In the genomic region with DNA sequence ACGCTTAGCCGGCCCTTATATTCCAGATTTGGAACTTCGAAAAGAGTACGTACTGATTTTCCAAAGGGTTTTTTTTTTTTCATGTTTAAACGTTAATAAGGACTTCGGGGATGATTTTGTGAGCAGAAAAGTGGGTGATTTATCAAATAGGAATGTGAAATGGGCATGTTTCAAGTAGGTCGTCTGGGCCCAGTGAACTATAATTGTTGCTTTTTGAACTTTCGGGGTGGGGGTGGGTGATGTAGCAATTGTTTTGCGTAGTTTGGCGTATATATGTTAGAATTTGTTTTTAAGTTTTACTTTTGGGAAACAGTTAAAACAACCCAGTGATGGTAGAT, we compare ENCODE assay signal across 8 cellular contexts. TPM values are rescaled to one million over a fixed set of nuclear protein-coding genes. Genes with fewer than 3 reads are reported as not detected.
DNase-seq lines count a peak whose midpoint lies in the region; ATAC-seq and TF ChIP-seq lines count a peak whose summit lies in the region.

No MANE protein-coding gene starts in this region.

- intact Hi-C loops in right lobe of liver (cut with DNase I): no loop called here

- CTCF ChIA-PET in HEK293T (lab: Yijun Ruan, JAX): interaction anchor here (0.5 to 1.7 kb wide), 3 partner anchors 16 to 176 kb away, joined by 3 to 7 read pairs (median 3); no protein-coding TSS in a partner anchor

- TF ChIP-seq POLR2A in right lobe of liver (IDR thresholded peaks at IDR 0.05): no peak

- TF ChIP-seq CTCF in astrocyte of the cerebellum (IDR thresholded peaks at IDR 0.05; ENCODE audit: low read depth, low read length, missing control alignments): no peak
- no peak for TF ChIP-seq CTCF in right lobe of liver (IDR thresholded peaks at IDR 0.05)
- TF ChIP-seq CTCF in type B pancreatic cell (conservative IDR thresholded peaks at IDR 0.05): no peak

- H3K36me3 Mint-ChIP-seq in activated T-cell treated with anti-CD3 and anti-CD28 coated beads, Interleukin-2, amount 50 U/mL, for 72 hours (ENCODE audit: insufficient read depth in 2 of 2): peaks cover 22 to 47% of the 10 kb centered on the region in 2 donors
- peaks cover 25% of the 10 kb centered on the region for H3K36me3 Mint-ChIP-seq in type B pancreatic cell

- H3K27me3 ChIP-seq in right lobe of liver: no peaks in the 10 kb centered on the region

- no peak for DNase-seq in activated T-cell treated with anti-CD3 and anti-CD28 coated beads, Interleukin-2, amount 50 U/mL, for 72 hours
- DNase-seq in activated T-cell treated with anti-CD3 and anti-CD28 coated beads for 4 hours: no peak
- DNase-seq in astrocyte of the cerebellum (ENCODE audit: low read depth): no peak
- no peak for DNase-seq in right lobe of liver
- DNase-seq in type B pancreatic cell (ENCODE audit: extremely low spot score, unreplicated experiment): no peak
- DNase-seq in NCI-H524 (lab: John Stamatoyannopoulos, UW): no peak
- no peak for DNase-seq in HEK293T (ENCODE audit: extremely low spot score)

- in situ Hi-C loops in astrocyte of the cerebellum (cut with HindIII; ENCODE audit: low sequenced_read_pairs): no loop called here

- no peaks in the 10 kb centered on the region for H3K9me3 ChIP-seq in right lobe of liver

- peaks cover 0 to 47% (median 11%) of the 10 kb centered on the region in 4 donors for H3K4me1 ChIP-seq in right lobe of liver

- H3K4me3 Mint-ChIP-seq in activated T-cell treated with anti-CD3 and anti-CD28 coated beads, Interleukin-2, amount 50 U/mL, for 72 hours: peak overlapping the region; percentile 97 to 99
- peak overlapping the region; percentile 100 for H3K4me3 Mint-ChIP-seq in type B pancreatic cell

- POLR2A ChIA-PET in HEK293T (lab: Yijun Ruan, JAX): interaction anchor here (0.7 to 3.3 kb wide), 7 partner anchors 8 to 155 kb away, joined by 3 to 34 read pairs (median 5); a partner anchor contains a TSS

- peak overlapping the region; percentile 98 for H3K4me3 ChIP-seq in astrocyte of the cerebellum (ENCODE audit: low read depth, low read length)
- H3K4me3 ChIP-seq in right lobe of liver: peak overlapping the region; percentile 78 to 88 (median 79)

- no peak for ATAC-seq in activated T-cell treated with anti-CD3 and anti-CD28 coated beads, Interleukin-2, amount 50 U/mL, for 72 hours (replicated peaks in 1 of 2)
- no peak for ATAC-seq in right lobe of liver
- no peak for ATAC-seq in HG02973 (IDR thresholded peaks at IDR 0.05; ENCODE audit: unreplicated experiment)

- no peaks in the 10 kb centered on the region for H3K9me3 Mint-ChIP-seq in activated T-cell treated with anti-CD3 and anti-CD28 coated beads, Interleukin-2, amount 50 U/mL, for 72 hours
- H3K9me3 Mint-ChIP-seq in type B pancreatic cell: no peaks in the 10 kb centered on the region

- H3K27ac Mint-ChIP-seq in activated T-cell treated with anti-CD3 and anti-CD28 coated beads, Interleukin-2, amount 50 U/mL, for 72 hours: peak overlapping the region; percentile 96
- H3K27ac Mint-ChIP-seq in type B pancreatic cell: peak overlapping the region; percentile 100

- H3K36me3 ChIP-seq in right lobe of liver: peaks cover 0 to 7% (median 0%) of the 10 kb centered on the region in 4 donors

- H3K27ac ChIP-seq in right lobe of liver: peak overlapping the region; percentile 94 to 96 (median 94)

- no peaks in the 10 kb centered on the region for H3K27me3 Mint-ChIP-seq in activated T-cell treated with anti-CD3 and anti-CD28 coated beads, Interleukin-2, amount 50 U/mL, for 72 hours (ENCODE audit: low read depth)
- peaks cover 4% of the 10 kb centered on the region for H3K27me3 Mint-ChIP-seq in type B pancreatic cell

- 0% methylated on average over 10 of the region's 10 CpGs for WGBS in right lobe of liver (ENCODE audit: insufficient coverage, low coverage, low lambda C conversion rate, missing lambda C conversion rate)

- peaks cover 69% of the 10 kb centered on the region for H3K4me1 Mint-ChIP-seq in activated T-cell treated with anti-CD3 and anti-CD28 coated beads, Interleukin-2, amount 50 U/mL, for 72 hours (ENCODE audit: low read depth)
- peaks cover 47% of the 10 kb centered on the region for H3K4me1 Mint-ChIP-seq in type B pancreatic cell (ENCODE audit: unreplicated experiment)

TF ChIP-seq in HEK293T, 16 proteins besides CTCF, POLR2A, EP300 and RAD21:
- TF ChIP-seq ELF4 (IDR thresholded peaks at IDR 0.05) (no peak), SP1 (IDR thresholded peaks at IDR 0.05) (no peak), LEF1 (IDR thresholded peaks at IDR 0.05; ENCODE audit: borderline replicate concordance) (no peak), NFRKB (IDR thresholded peaks at IDR 0.05) (no peak), FOXM1 (IDR thresholded peaks at IDR 0.05; ENCODE audit: borderline replicate concordance) (no peak), SUZ12 (IDR thresholded peaks at IDR 0.05) (no peak), ZNF384 (IDR thresholded peaks at IDR 0.05) (no peak), HDGF (IDR thresholded peaks at IDR 0.05; ENCODE audit: borderline replicate concordance) (no peak), FOXA1 (IDR thresholded peaks at IDR 0.05) (no peak), CTBP1 (IDR thresholded peaks at IDR 0.05; ENCODE audit: borderline replicate concordance) (no peak), FOXK2 (IDR thresholded peaks at IDR 0.05) (no peak), L3MBTL2 (conservative IDR thresholded peaks at IDR 0.05) (no peak), BHLHE40 (IDR thresholded peaks at IDR 0.05; ENCODE audit: borderline replicate concordance) (no peak), ARNT (IDR thresholded peaks at IDR 0.05) (no peak), TARDBP (IDR thresholded peaks at IDR 0.05) (no peak)
- TF ChIP-seq, protein P1, sequence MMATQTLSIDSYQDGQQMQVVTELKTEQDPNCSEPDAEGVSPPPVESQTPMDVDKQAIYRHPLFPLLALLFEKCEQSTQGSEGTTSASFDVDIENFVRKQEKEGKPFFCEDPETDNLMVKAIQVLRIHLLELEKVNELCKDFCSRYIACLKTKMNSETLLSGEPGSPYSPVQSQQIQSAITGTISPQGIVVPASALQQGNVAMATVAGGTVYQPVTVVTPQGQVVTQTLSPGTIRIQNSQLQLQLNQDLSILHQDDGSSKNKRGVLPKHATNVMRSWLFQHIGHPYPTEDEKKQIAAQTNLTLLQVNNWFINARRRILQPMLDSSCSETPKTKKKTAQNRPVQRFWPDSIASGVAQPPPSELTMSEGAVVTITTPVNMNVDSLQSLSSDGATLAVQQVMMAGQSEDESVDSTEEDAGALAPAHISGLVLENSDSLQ (IDR thresholded peaks at IDR 0.05): no peak

RNA-seq across cellular contexts. Expression of a gene that starts 0.3 kb away (rescaled TPM):
- total RNA-seq in activated T-cell treated with anti-CD3 and anti-CD28 coated beads, Interleukin-2, amount 50 U/mL, for 72 hours: 1 to 10 TPM; 1.9 to 2.7 TPM
- total RNA-seq in right lobe of liver: 100 to 1,000 TPM in 4 of 6 experiments, 10 to 100 TPM in 2; 45.5 to 162 (median 129) TPM
- total RNA-seq in type B pancreatic cell (ENCODE audit: low replicate concordance): 6.2 and 6.9 TPM in 2 replicates

RNA-seq across cellular contexts. Expression of a gene that starts 1.2 kb away (rescaled TPM):
- 100 to 1,000 TPM; 139 to 150 TPM for total RNA-seq in activated T-cell treated with anti-CD3 and anti-CD28 coated beads, Interleukin-2, amount 50 U/mL, for 72 hours
- total RNA-seq in right lobe of liver (10 to 100 TPM; 13.2 to 40.7 (median 25.3) TPM), type B pancreatic cell (ENCODE audit: low replicate concordance) (108 and 199 TPM in 2 replicates)
